Comparison of ENCODE assay signal across 9 cellular contexts in genomic region chr3:159829056-159829995, GRCh38. TPM values are rescaled to one million over a fixed set of nuclear protein-coding genes. Genes with fewer than 3 reads are reported as not detected.
DNase-seq lines count a peak whose midpoint lies in the region; ATAC-seq, FAIRE-seq and TF ChIP-seq lines count a peak whose summit lies in the region.
"Had no signal": no experiment of that assay in that cellular context is flagged by ENCODE, and none has a peak within 500 bp of the region (broad histone marks: within the 10 kb centered on the region; RNA-seq: fewer than 3 reads in every experiment).

No MANE protein-coding gene starts in this region.

- H3K4me1 ChIP-seq in muscle layer of duodenum (ENCODE audit: control insufficient read depth in 1 of 2, insufficient read depth in 2 of 2, low read length in 2 of 2): peaks cover 9 to 31% of the 10 kb centered on the region in 2 donors

- TF ChIP-seq CTCF in bronchial epithelial cell (IDR thresholded peaks at IDR 0.05; ENCODE audit: insufficient read depth, low read length, severe bottlenecking): no peak

- peak; percentile 77 for FAIRE-seq in bronchial epithelial cell (lab: Jason Lieb, UNC)

- no peaks in the 10 kb centered on the region for H3K9me3 ChIP-seq in muscle layer of duodenum (ENCODE audit: control insufficient read depth in 1 of 2, low read length in 2 of 2)

- no peak overlapping the region for H3K4me3 ChIP-seq in bronchial epithelial cell (ENCODE audit: low read depth, low read length)
- H3K4me3 ChIP-seq in muscle layer of duodenum (ENCODE audit: low read depth in 1 of 2, low read length in 2 of 2): no peak overlapping the region

- H3K27ac ChIP-seq in muscle layer of duodenum (ENCODE audit: low read length): peak overlapping the region; percentile 26

- no peaks in the 10 kb centered on the region for H3K36me3 ChIP-seq in bronchial epithelial cell (ENCODE audit: control insufficient read depth, insufficient read depth, low read length)
- no peaks in the 10 kb centered on the region for H3K36me3 ChIP-seq in muscle layer of duodenum (ENCODE audit: control insufficient read depth in 1 of 2, insufficient read depth in 2 of 2, low read length in 2 of 2)

- ATAC-seq in GM18520 (IDR thresholded peaks at IDR 0.05; ENCODE audit: unreplicated experiment): no peak
- ATAC-seq in HG02642 (IDR thresholded peaks at IDR 0.05; ENCODE audit: poor library complexity, unreplicated experiment): no peak

- DNase-seq in DMS79 treated with DMSO at 0.1 percent for 48 hours (lab: John Stamatoyannopoulos, UW) (peak; percentile 92), NCI-H2171 treated with DMSO at 0.1 percent for 48 hours (lab: John Stamatoyannopoulos, UW) (peak; percentile 94), bronchial epithelial cell (ENCODE audit: low read depth) (peak; percentile 99), amniotic stem cell (lab: John Stamatoyannopoulos, UW) (no peak), occipital lobe (lab: John Stamatoyannopoulos, UW) (no peak)
- DNase-seq: stimulated activated CD4-positive, alpha-beta T cell treated with anti-CD3 and anti-CD28 coated beads, Interleukin-12 subunit alpha, Interleukin-12 subunit beta, amount 100 ng/mL, for 4 hours had no signal

- no peaks in the 10 kb centered on the region for H3K27me3 ChIP-seq in bronchial epithelial cell (ENCODE audit: control insufficient read depth, insufficient read depth, low read length)
- H3K27me3 ChIP-seq in muscle layer of duodenum (ENCODE audit: low read depth, low read length): no peaks in the 10 kb centered on the region

RNA-seq across cellular contexts. Expression of gene SCHIP1, which starts 10.3 kb away (rescaled TPM):
- total RNA-seq in bronchial epithelial cell (0.64 and 1.3 TPM in 2 replicates), occipital lobe (50.4 TPM)

Comparison
In these comparisons a context has a peak if more than half of its experiments do, and no peak if none do; other contexts are left out.
1. DNase-seq: peak in DMS79 treated with DMSO at 0.1 percent for 48 hours (single experiment), NCI-H2171 treated with DMSO at 0.1 percent for 48 hours (single experiment) and bronchial epithelial cell (single experiment); none in amniotic stem cell (single experiment) and occipital lobe (single experiment).
2. RNA of gene SCHIP1, which starts 10.3 kb away (total RNA-seq): 50.4 TPM in occipital lobe (single experiment); 0.64 to 1.3 TPM in bronchial epithelial cell; every median in the first group is over 10 times any median in the second.